ENCODE assay signal across 20 cellular contexts in genomic region chr7:2622869-2623697, GRCh38. TPM values are rescaled to one million over a fixed set of nuclear protein-coding genes. Genes with fewer than 3 reads are reported as not detected.
A peak's percentile ranks its signal among the peaks of the same experiment; 100 is the strongest.
DNase-seq lines count a peak whose midpoint lies in the region; ATAC-seq, FAIRE-seq and TF ChIP-seq lines count a peak whose summit lies in the region.
"Had no signal": no experiment of that assay in that cellular context is flagged by ENCODE, and none has a peak within 500 bp of the region (broad histone marks: within the 10 kb centered on the region; RNA-seq: fewer than 3 reads in every experiment).

No MANE protein-coding gene starts in this region.

- no peak overlapping the region for H3K4me3 ChIP-seq in NT2/D1 (ENCODE audit: insufficient read length, low read depth)
- H3K4me3 ChIP-seq in naive thymus-derived CD4-positive, alpha-beta T cell (ENCODE audit: low read length) = no peak overlapping the region
- H3K4me3 ChIP-seq: esophagus squamous epithelium, GM12878, skin epidermis, suprapubic skin had no signal

- intact Hi-C loops in CD14-positive monocyte (cut with micrococcal nuclease) (no loop called here), left ventricle myocardium superior (cut with micrococcal nuclease) (no loop called here)
- intact Hi-C loops in naive thymus-derived CD4-positive, alpha-beta T cell (cut with micrococcal nuclease) = no loop called here

- H3K36me3 ChIP-seq in NT2/D1 (ENCODE audit: insufficient read depth, insufficient read length, low read length) = no peaks in the 10 kb centered on the region
- H3K36me3 ChIP-seq in naive thymus-derived CD4-positive, alpha-beta T cell (ENCODE audit: control insufficient read depth in 2 of 3, insufficient read depth in 3 of 3, low read length in 3 of 3) = no peaks in the 10 kb centered on the region
- H3K36me3 ChIP-seq: esophagus squamous epithelium, suprapubic skin had no signal

- H3K4me3 Mint-ChIP-seq in CD14-positive monocyte = no peak overlapping the region
- no peak overlapping the region for H3K4me3 Mint-ChIP-seq in naive thymus-derived CD4-positive, alpha-beta T cell
- H3K4me3 Mint-ChIP-seq: activated CD8-positive, alpha-beta T cell treated with anti-CD3 and anti-CD28 coated beads for 36 hours; activated T-cell treated with anti-CD3 and anti-CD28 coated beads, Interleukin-2, amount 50 U/mL, for 72 hours had no signal

- peaks cover 0 to 4% (median 0%) of the 10 kb centered on the region in 7 donors for H3K9me3 Mint-ChIP-seq in CD14-positive monocyte
- H3K9me3 Mint-ChIP-seq in naive thymus-derived CD4-positive, alpha-beta T cell = no peaks in the 10 kb centered on the region
- H3K9me3 Mint-ChIP-seq: activated CD8-positive, alpha-beta T cell treated with anti-CD3 and anti-CD28 coated beads for 36 hours; activated naive CD4-positive, alpha-beta T cell treated with anti-CD3 and anti-CD28 coated beads, Interleukin-2, amount 50 U/mL, for 72 hours; activated T-cell treated with anti-CD3 and anti-CD28 coated beads, Interleukin-2, amount 50 U/mL, for 72 hours had no signal

- no peak for TF ChIP-seq CTCF in CD14-positive monocyte (IDR thresholded peaks at IDR 0.05)

- H3K9me3 ChIP-seq in NT2/D1 (ENCODE audit: insufficient read depth, low read length) = peaks cover 8% of the 10 kb centered on the region; the same call in 1 of the 2 replicates
- H3K9me3 ChIP-seq in naive thymus-derived CD4-positive, alpha-beta T cell (ENCODE audit: control insufficient read depth in 2 of 3, low read length in 3 of 3) = no peaks in the 10 kb centered on the region
- H3K9me3 ChIP-seq: esophagus squamous epithelium, suprapubic skin had no signal

- H3K27me3 ChIP-seq in NT2/D1 (ENCODE audit: insufficient read depth, insufficient read length) = no peaks in the 10 kb centered on the region
- no peaks in the 10 kb centered on the region for H3K27me3 ChIP-seq in naive thymus-derived CD4-positive, alpha-beta T cell (ENCODE audit: control insufficient read depth in 2 of 2, insufficient read depth in 2 of 2, low read length in 2 of 2)
- H3K27me3 ChIP-seq: suprapubic skin had no signal

- H3K4me1 Mint-ChIP-seq in CD14-positive monocyte = peaks cover 33% of the 10 kb centered on the region
- peaks cover 0 to 6% (median 0%) of the 10 kb centered on the region in 7 donors for H3K4me1 Mint-ChIP-seq in naive thymus-derived CD4-positive, alpha-beta T cell

- POLR2A ChIA-PET in naive thymus-derived CD4-positive, alpha-beta T cell (lab: Charles Lee) = no interaction called here

- H3K27me3 Mint-ChIP-seq in CD14-positive monocyte (ENCODE audit: low read depth in 3 of 3) = peaks cover 3 to 10% (median 6%) of the 10 kb centered on the region in 3 donors
- no peaks in the 10 kb centered on the region for H3K27me3 Mint-ChIP-seq in naive thymus-derived CD4-positive, alpha-beta T cell
- H3K27me3 Mint-ChIP-seq: activated CD8-positive, alpha-beta T cell treated with anti-CD3 and anti-CD28 coated beads for 36 hours had no signal

- H3K36me3 Mint-ChIP-seq in CD14-positive monocyte = no peaks in the 10 kb centered on the region
- no peaks in the 10 kb centered on the region for H3K36me3 Mint-ChIP-seq in naive thymus-derived CD4-positive, alpha-beta T cell
- H3K36me3 Mint-ChIP-seq: activated naive CD4-positive, alpha-beta T cell treated with anti-CD3 and anti-CD28 coated beads, Interleukin-2, amount 50 U/mL, for 72 hours had no signal

- DNase-seq in CD14-positive monocyte (ENCODE audit: low spot score) (peak; percentile 75), NT2/D1 (ENCODE audit: low read depth, low spot score) (no peak), left ventricle myocardium superior (peak; percentile 60), NCI-H1048 (lab: John Stamatoyannopoulos, UW) (no peak), NCI-H2107 (lab: John Stamatoyannopoulos, UW) (no peak), HTR-8/SVneo (ENCODE audit: insufficient read length, low spot score) (no peak)
- no peak for DNase-seq in naive thymus-derived CD4-positive, alpha-beta T cell
- DNase-seq: activated CD8-positive, alpha-beta T cell treated with anti-CD3 and anti-CD28 coated beads for 36 hours; activated T-cell treated with anti-CD3 and anti-CD28 coated beads, Interleukin-2, amount 50 U/mL, for 72 hours; esophagus squamous epithelium; KG1; NCI-H1417 treated with DMSO at 0.1 percent for 48 hours; NK-92 treated with Interleukin-12 subunit alpha and Interleukin-12 subunit beta, amount 100 ng/mL, for 24 hours; T-helper 1 cell had no signal

- peak overlapping the region; percentile 64 for H3K9ac ChIP-seq in NT2/D1 (ENCODE audit: insufficient read length, low read depth)

- peak overlapping the region in 6 of 7 donors; percentile 40 to 86 (median 58) for H3K27ac Mint-ChIP-seq in CD14-positive monocyte
- no peak overlapping the region for H3K27ac Mint-ChIP-seq in naive thymus-derived CD4-positive, alpha-beta T cell
- H3K27ac Mint-ChIP-seq: activated CD8-positive, alpha-beta T cell treated with anti-CD3 and anti-CD28 coated beads for 36 hours; activated naive CD4-positive, alpha-beta T cell treated with anti-CD3 and anti-CD28 coated beads, Interleukin-2, amount 50 U/mL, for 72 hours; activated T-cell treated with anti-CD3 and anti-CD28 coated beads, Interleukin-2, amount 50 U/mL, for 72 hours had no signal

- ATAC-seq in left ventricle myocardium superior = peak; percentile 47
- ATAC-seq in naive thymus-derived CD4-positive, alpha-beta T cell = peak; percentile 74
- ATAC-seq in HG03025 (IDR thresholded peaks at IDR 0.05; ENCODE audit: low FRiP score, unreplicated experiment) = no peak
- ATAC-seq: activated CD8-positive, alpha-beta T cell treated with anti-CD3 and anti-CD28 coated beads for 36 hours; activated naive CD4-positive, alpha-beta T cell treated with anti-CD3 and anti-CD28 coated beads, Interleukin-2, amount 50 U/mL, for 72 hours; activated T-cell treated with anti-CD3 and anti-CD28 coated beads, Interleukin-2, amount 50 U/mL, for 72 hours; GM12878 had no signal

- CTCF ChIA-PET in naive thymus-derived CD4-positive, alpha-beta T cell (lab: Charles Lee) = no interaction called here

- FAIRE-seq in HTR-8/SVneo (lab: Jason Lieb, UNC) = no peak
- FAIRE-seq: G401.6, GM12878 had no signal

- H3K4me1 ChIP-seq in NT2/D1 (ENCODE audit: insufficient read depth, insufficient read length) = peaks cover 35% of the 10 kb centered on the region
- H3K4me1 ChIP-seq in naive thymus-derived CD4-positive, alpha-beta T cell (ENCODE audit: control insufficient read depth in 2 of 2, insufficient read depth in 2 of 2, low read length in 2 of 2) = no peaks in the 10 kb centered on the region

- no peak overlapping the region for H3K27ac ChIP-seq in naive thymus-derived CD4-positive, alpha-beta T cell (ENCODE audit: low read depth, low read length)
- H3K27ac ChIP-seq: suprapubic skin had no signal

RNA-seq across cellular contexts. Expression of gene TTYH3, which starts 8.7 kb away (rescaled TPM):
- polyA plus RNA-seq in CD14-positive monocyte = 10 to 100 TPM; 13.4 to 17.4 TPM
- 10.5 TPM for total RNA-seq in left ventricle myocardium superior
- total RNA-seq in naive thymus-derived CD4-positive, alpha-beta T cell = 100 to 1,000 TPM in 1 of 5 experiments, 10 to 100 TPM in 4; 15.9 to 115 (median 23.5) TPM
- polyA plus RNA-seq in naive thymus-derived CD4-positive, alpha-beta T cell = 1 to 10 TPM in 1 of 2 donors, under 1 TPM in 1; 0.53 to 1.6 TPM

Comparison
In these comparisons a context has a peak if more than half of its experiments do, and no peak if none do; other contexts are left out.
1. DNase-seq: peak in CD14-positive monocyte (single experiment) and left ventricle myocardium superior (single experiment); none in NT2/D1 (single experiment), naive thymus-derived CD4-positive, alpha-beta T cell (0 of 9), NCI-H1048 (single experiment), NCI-H2107 (single experiment) and HTR-8/SVneo (single experiment).
2. H3K27ac Mint-ChIP-seq: peak in CD14-positive monocyte (6 of 7); none in naive thymus-derived CD4-positive, alpha-beta T cell (0 of 9).